Comparison of ENCODE assay signal across 24 cellular contexts in genomic region chr5:106523842-106524241, GRCh38.
"Had no signal": no experiment of that assay in that cellular context is flagged by ENCODE, and none has a peak within 500 bp of the region (broad histone marks: within the 10 kb centered on the region; RNA-seq: fewer than 3 reads in every experiment).

No MANE protein-coding gene starts in this region.

- H3K4me3 ChIP-seq: coronary artery, esophagus muscularis mucosa, gastroesophageal sphincter, left ventricle myocardium inferior, lower lobe of right lung, spleen, testis, tibial nerve, upper lobe of right lung had no signal

- H3K4me1 ChIP-seq: esophagus muscularis mucosa, gastroesophageal sphincter, left ventricle myocardium inferior, lower lobe of right lung, spleen, testis, tibial nerve, upper lobe of right lung had no signal

- FAIRE-seq: kidney had no signal

- H3K27me3 ChIP-seq: esophagus muscularis mucosa, gastroesophageal sphincter, spleen, testis, tibial nerve, upper lobe of right lung had no signal

- H3K27me3 Mint-ChIP-seq: memory B cell; stimulated activated memory B cell treated with anti-CD40 and anti-IgM and Interleukin-4, amounts not matched to agents 10 μg/mL and 1 μg/mL and 100 μg/mL, for 72 hours; stimulated activated naive CD8-positive, alpha-beta T cell treated with anti-CD3 and anti-CD28 coated beads, Interleukin-15, amount 100 ng/mL, for 72 hours had no signal

- H3K4me3 Mint-ChIP-seq: endodermal cell; immature natural killer cell; memory B cell; mesothelial cell of epicardium; natural killer cell; neural crest cell; stimulated activated memory B cell treated with anti-CD40 and anti-IgM and Interleukin-4, amounts not matched to agents 10 μg/mL and 1 μg/mL and 100 μg/mL, for 72 hours; stimulated activated naive CD8-positive, alpha-beta T cell treated with anti-CD3 and anti-CD28 coated beads, Interleukin-15, amount 100 ng/mL, for 72 hours had no signal

- H3K9me3 ChIP-seq: esophagus muscularis mucosa, gastroesophageal sphincter, left ventricle myocardium inferior, lower lobe of right lung, spleen, testis, tibial nerve, upper lobe of right lung had no signal

- H3K36me3 ChIP-seq: esophagus muscularis mucosa, gastroesophageal sphincter, left ventricle myocardium inferior, lower lobe of right lung, spleen, tibial nerve, upper lobe of right lung had no signal

- H3K36me3 Mint-ChIP-seq: immature natural killer cell; memory B cell; mesothelial cell of epicardium; natural killer cell; stimulated activated memory B cell treated with anti-CD40 and anti-IgM and Interleukin-4, amounts not matched to agents 10 μg/mL and 1 μg/mL and 100 μg/mL, for 72 hours had no signal

- H3K27ac Mint-ChIP-seq: endodermal cell; immature natural killer cell; memory B cell; mesothelial cell of epicardium; natural killer cell; stimulated activated memory B cell treated with anti-CD40 and anti-IgM and Interleukin-4, amounts not matched to agents 10 μg/mL and 1 μg/mL and 100 μg/mL, for 72 hours; stimulated activated naive CD8-positive, alpha-beta T cell treated with anti-CD3 and anti-CD28 coated beads, Interleukin-15, amount 100 ng/mL, for 72 hours had no signal

- H3K9me3 Mint-ChIP-seq: endodermal cell; mesothelial cell of epicardium; neural crest cell; stimulated activated memory B cell treated with anti-CD40 and anti-IgM and Interleukin-4, amounts not matched to agents 10 μg/mL and 1 μg/mL and 100 μg/mL, for 72 hours had no signal

- H3K4me1 Mint-ChIP-seq: endodermal cell; immature natural killer cell; memory B cell; natural killer cell; neural crest cell; stimulated activated memory B cell treated with anti-CD40 and anti-IgM and Interleukin-4, amounts not matched to agents 10 μg/mL and 1 μg/mL and 100 μg/mL, for 72 hours; stimulated activated naive CD8-positive, alpha-beta T cell treated with anti-CD3 and anti-CD28 coated beads, Interleukin-15, amount 100 ng/mL, for 72 hours had no signal

- H3K27ac ChIP-seq: coronary artery, esophagus muscularis mucosa, gastroesophageal sphincter, left ventricle myocardium inferior, lower lobe of right lung, spleen, testis, tibial nerve, upper lobe of right lung had no signal

- DNase-seq: effector CD4-positive, alpha-beta T cell; endodermal cell; immature natural killer cell; kidney; left cardiac atrium; left ventricle myocardium inferior; lower lobe of right lung; natural killer cell; posterior cingulate gyrus; spleen; stimulated activated CD4-positive, alpha-beta T cell treated with anti-CD3 and anti-CD28 coated beads, Interleukin-15, amount 100 ng/mL, for 24 hours; stimulated activated CD4-positive, alpha-beta T cell treated with anti-CD3 and anti-CD28 coated beads, Interleukin-1b, Interleukin-23, amount 100 ng/mL, for 48 hours; stimulated activated CD4-positive, alpha-beta T cell treated with anti-CD3 and anti-CD28 coated beads, Interleukin-4, amount 100 ng/mL, for 24 hours; stimulated activated naive CD8-positive, alpha-beta T cell treated with anti-CD3 and anti-CD28 coated beads, Interleukin-15, amount 100 ng/mL, for 72 hours; testis; upper lobe of right lung had no signal
